ENCODE assay signal across 1 cellular context in the genomic region with DNA sequence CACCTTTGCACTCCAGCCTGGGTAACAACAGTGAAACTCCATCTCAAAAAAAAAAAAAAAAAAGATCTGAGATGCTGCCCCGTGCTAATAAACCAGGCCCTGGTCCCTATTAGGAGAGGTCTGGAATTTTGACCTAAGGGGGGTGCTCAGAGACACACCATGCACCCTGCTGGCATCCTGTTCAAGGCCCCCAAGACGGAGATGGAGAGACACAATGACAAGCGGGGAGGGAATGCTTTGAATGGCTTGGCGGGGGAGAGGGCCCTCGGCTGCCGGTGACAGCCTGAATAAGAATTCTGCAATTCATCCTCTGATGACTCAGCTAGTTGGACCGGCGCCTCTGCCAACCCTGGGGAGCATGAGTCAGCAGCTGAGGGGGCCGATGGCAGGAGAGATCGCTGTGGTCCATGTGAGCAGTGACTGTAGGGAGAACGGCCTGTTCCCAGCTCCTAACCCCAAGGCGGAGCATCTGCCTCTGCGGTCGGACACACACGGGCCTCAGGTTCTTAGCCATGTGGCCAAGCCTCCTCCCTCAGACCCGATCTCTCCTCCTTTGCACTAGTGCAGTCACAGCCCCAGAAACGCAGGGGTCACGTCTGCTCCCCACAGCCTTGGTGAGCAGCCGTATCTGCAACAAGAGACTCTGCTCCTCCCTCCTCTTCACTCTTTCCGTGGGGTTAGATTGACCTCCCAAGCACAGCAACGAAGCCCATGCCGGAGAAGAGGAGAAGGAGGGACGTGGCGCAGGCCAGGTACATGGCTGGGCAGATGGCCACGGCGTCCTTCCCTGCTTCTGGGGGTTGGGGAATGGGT.
TF ChIP-seq lines count a peak whose summit lies in the region.

No MANE protein-coding gene starts in this region.

TF ChIP-seq in WTC11, 78 proteins besides CTCF, POLR2A, EP300 and RAD21 (continued from another document and continues in another):
- TF ChIP-seq, protein P1, sequence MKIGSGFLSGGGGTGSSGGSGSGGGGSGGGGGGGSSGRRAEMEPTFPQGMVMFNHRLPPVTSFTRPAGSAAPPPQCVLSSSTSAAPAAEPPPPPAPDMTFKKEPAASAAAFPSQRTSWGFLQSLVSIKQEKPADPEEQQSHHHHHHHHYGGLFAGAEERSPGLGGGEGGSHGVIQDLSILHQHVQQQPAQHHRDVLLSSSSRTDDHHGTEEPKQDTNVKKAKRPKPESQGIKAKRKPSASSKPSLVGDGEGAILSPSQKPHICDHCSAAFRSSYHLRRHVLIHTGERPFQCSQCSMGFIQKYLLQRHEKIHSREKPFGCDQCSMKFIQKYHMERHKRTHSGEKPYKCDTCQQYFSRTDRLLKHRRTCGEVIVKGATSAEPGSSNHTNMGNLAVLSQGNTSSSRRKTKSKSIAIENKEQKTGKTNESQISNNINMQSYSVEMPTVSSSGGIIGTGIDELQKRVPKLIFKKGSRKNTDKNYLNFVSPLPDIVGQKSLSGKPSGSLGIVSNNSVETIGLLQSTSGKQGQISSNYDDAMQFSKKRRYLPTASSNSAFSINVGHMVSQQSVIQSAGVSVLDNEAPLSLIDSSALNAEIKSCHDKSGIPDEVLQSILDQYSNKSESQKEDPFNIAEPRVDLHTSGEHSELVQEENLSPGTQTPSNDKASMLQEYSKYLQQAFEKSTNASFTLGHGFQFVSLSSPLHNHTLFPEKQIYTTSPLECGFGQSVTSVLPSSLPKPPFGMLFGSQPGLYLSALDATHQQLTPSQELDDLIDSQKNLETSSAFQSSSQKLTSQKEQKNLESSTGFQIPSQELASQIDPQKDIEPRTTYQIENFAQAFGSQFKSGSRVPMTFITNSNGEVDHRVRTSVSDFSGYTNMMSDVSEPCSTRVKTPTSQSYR (CRISPR knock-in tag; IDR thresholded peaks at IDR 0.05): no peak
- TF ChIP-seq, protein P2, sequence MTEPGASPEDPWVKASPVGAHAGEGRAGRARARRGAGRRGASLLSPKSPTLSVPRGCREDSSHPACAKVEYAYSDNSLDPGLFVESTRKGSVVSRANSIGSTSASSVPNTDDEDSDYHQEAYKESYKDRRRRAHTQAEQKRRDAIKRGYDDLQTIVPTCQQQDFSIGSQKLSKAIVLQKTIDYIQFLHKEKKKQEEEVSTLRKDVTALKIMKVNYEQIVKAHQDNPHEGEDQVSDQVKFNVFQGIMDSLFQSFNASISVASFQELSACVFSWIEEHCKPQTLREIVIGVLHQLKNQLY (CRISPR knock-in tag; IDR thresholded peaks at IDR 0.05): no peak
- TF ChIP-seq ZNF671 (CRISPR knock-in tag; IDR thresholded peaks at IDR 0.05) (no peak), FOXK1 (CRISPR knock-in tag; IDR thresholded peaks at IDR 0.05) (no peak), GABPB1 (CRISPR knock-in tag; IDR thresholded peaks at IDR 0.05) (no peak), TP53 (CRISPR knock-in tag; IDR thresholded peaks at IDR 0.05) (no peak), NR2C2 (CRISPR knock-in tag; IDR thresholded peaks at IDR 0.05) (no peak), IRF2 (CRISPR knock-in tag; IDR thresholded peaks at IDR 0.05; ENCODE audit: borderline replicate concordance, low read depth) (no peak), ELF4 (CRISPR knock-in tag; IDR thresholded peaks at IDR 0.05; ENCODE audit: low read depth) (no peak), NFE2L1 (CRISPR knock-in tag; IDR thresholded peaks at IDR 0.05) (peak; percentile 99), SP1 (CRISPR knock-in tag; conservative IDR thresholded peaks at IDR 0.05) (no peak), NR3C1 (CRISPR knock-in tag; conservative IDR thresholded peaks at IDR 0.05; ENCODE audit: low read depth) (no peak), NFYB (CRISPR knock-in tag; conservative IDR thresholded peaks at IDR 0.05; ENCODE audit: low read depth) (no peak), SMAD3 (CRISPR knock-in tag; IDR thresholded peaks at IDR 0.05; ENCODE audit: borderline replicate concordance) (no peak), ZNF396 (CRISPR knock-in tag; IDR thresholded peaks at IDR 0.05; ENCODE audit: borderline replicate concordance) (no peak), JAZF1 (CRISPR knock-in tag; IDR thresholded peaks at IDR 0.05) (no peak), ETV6 (CRISPR knock-in tag; IDR thresholded peaks at IDR 0.05) (peak; percentile 55; the same call in 1 of the 2 replicates), TCF7 (CRISPR knock-in tag; IDR thresholded peaks at IDR 0.05; ENCODE audit: low read depth) (no peak), FOXP1 (CRISPR knock-in tag; IDR thresholded peaks at IDR 0.05; ENCODE audit: borderline replicate concordance) (peak; percentile 58; the same call in 1 of the 2 replicates), CREB1 (CRISPR knock-in tag; IDR thresholded peaks at IDR 0.05) (no peak), ZNF317 (CRISPR knock-in tag; IDR thresholded peaks at IDR 0.05; ENCODE audit: borderline replicate concordance, low read depth) (no peak), TEAD1 (CRISPR knock-in tag; IDR thresholded peaks at IDR 0.05) (peak; percentile 81; the same call in 1 of the 2 replicates), PRRX2 (CRISPR knock-in tag; IDR thresholded peaks at IDR 0.05) (no peak), ZNF138 (CRISPR knock-in tag; conservative IDR thresholded peaks at IDR 0.05) (no peak), JUN (CRISPR knock-in tag; IDR thresholded peaks at IDR 0.05) (peak; percentile 79; the same call in 1 of the 2 replicates), ATF1 (CRISPR knock-in tag; IDR thresholded peaks at IDR 0.05) (no peak), ESRRA (CRISPR knock-in tag; IDR thresholded peaks at IDR 0.05; ENCODE audit: borderline replicate concordance) (no peak), ZNF232 (CRISPR knock-in tag; IDR thresholded peaks at IDR 0.05) (no peak), HMGA2 (CRISPR knock-in tag; IDR thresholded peaks at IDR 0.05) (no peak), TEAD4 (CRISPR knock-in tag; IDR thresholded peaks at IDR 0.05) (no peak)
- TF ChIP-seq, protein P3, sequence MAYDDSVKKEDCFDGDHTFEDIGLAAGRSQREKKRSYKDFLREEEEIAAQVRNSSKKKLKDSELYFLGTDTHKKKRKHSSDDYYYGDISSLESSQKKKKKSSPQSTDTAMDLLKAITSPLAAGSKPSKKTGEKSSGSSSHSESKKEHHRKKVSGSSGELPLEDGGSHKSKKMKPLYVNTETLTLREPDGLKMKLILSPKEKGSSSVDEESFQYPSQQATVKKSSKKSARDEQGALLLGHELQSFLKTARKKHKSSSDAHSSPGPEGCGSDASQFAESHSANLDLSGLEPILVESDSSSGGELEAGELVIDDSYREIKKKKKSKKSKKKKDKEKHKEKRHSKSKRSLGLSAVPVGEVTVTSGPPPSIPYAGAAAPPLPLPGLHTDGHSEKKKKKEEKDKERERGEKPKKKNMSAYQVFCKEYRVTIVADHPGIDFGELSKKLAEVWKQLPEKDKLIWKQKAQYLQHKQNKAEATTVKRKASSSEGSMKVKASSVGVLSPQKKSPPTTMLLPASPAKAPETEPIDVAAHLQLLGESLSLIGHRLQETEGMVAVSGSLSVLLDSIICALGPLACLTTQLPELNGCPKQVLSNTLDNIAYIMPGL (CRISPR knock-in tag; IDR thresholded peaks at IDR 0.05): no peak
- TF ChIP-seq, protein P4, sequence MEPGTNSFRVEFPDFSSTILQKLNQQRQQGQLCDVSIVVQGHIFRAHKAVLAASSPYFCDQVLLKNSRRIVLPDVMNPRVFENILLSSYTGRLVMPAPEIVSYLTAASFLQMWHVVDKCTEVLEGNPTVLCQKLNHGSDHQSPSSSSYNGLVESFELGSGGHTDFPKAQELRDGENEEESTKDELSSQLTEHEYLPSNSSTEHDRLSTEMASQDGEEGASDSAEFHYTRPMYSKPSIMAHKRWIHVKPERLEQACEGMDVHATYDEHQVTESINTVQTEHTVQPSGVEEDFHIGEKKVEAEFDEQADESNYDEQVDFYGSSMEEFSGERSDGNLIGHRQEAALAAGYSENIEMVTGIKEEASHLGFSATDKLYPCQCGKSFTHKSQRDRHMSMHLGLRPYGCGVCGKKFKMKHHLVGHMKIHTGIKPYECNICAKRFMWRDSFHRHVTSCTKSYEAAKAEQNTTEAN (CRISPR knock-in tag; IDR thresholded peaks at IDR 0.05): no peak
- TF ChIP-seq, protein P5, sequence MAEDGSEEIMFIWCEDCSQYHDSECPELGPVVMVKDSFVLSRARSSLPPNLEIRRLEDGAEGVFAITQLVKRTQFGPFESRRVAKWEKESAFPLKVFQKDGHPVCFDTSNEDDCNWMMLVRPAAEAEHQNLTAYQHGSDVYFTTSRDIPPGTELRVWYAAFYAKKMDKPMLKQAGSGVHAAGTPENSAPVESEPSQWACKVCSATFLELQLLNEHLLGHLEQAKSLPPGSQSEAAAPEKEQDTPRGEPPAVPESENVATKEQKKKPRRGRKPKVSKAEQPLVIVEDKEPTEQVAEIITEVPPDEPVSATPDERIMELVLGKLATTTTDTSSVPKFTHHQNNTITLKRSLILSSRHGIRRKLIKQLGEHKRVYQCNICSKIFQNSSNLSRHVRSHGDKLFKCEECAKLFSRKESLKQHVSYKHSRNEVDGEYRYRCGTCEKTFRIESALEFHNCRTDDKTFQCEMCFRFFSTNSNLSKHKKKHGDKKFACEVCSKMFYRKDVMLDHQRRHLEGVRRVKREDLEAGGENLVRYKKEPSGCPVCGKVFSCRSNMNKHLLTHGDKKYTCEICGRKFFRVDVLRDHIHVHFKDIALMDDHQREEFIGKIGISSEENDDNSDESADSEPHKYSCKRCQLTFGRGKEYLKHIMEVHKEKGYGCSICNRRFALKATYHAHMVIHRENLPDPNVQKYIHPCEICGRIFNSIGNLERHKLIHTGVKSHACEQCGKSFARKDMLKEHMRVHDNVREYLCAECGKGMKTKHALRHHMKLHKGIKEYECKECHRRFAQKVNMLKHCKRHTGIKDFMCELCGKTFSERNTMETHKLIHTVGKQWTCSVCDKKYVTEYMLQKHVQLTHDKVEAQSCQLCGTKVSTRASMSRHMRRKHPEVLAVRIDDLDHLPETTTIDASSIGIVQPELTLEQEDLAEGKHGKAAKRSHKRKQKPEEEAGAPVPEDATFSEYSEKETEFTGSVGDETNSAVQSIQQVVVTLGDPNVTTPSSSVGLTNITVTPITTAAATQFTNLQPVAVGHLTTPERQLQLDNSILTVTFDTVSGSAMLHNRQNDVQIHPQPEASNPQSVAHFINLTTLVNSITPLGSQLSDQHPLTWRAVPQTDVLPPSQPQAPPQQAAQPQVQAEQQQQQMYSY (CRISPR knock-in tag; IDR thresholded peaks at IDR 0.05): no peak
- TF ChIP-seq, protein P6, sequence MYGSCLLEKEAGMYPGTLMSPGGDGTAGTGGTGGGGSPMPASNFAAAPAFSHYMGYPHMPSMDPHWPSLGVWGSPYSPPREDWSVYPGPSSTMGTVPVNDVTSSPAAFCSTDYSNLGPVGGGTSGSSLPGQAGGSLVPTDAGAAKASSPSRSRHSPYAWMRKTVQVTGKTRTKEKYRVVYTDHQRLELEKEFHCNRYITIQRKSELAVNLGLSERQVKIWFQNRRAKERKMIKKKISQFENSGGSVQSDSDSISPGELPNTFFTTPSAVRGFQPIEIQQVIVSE (CRISPR knock-in tag; IDR thresholded peaks at IDR 0.05; ENCODE audit: borderline replicate concordance): no peak
- TF ChIP-seq, protein P7, sequence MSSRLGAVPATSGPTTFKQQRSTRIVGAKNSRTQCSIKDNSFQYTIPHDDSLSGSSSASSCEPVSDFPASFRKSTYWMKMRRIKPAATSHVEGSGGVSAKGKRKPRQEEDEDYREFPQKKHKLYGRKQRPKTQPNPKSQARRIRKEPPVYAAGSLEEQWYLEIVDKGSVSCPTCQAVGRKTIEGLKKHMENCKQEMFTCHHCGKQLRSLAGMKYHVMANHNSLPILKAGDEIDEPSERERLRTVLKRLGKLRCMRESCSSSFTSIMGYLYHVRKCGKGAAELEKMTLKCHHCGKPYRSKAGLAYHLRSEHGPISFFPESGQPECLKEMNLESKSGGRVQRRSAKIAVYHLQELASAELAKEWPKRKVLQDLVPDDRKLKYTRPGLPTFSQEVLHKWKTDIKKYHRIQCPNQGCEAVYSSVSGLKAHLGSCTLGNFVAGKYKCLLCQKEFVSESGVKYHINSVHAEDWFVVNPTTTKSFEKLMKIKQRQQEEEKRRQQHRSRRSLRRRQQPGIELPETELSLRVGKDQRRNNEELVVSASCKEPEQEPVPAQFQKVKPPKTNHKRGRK (CRISPR knock-in tag; IDR thresholded peaks at IDR 0.05; ENCODE audit: borderline replicate concordance): no peak
- TF ChIP-seq, protein P8, sequence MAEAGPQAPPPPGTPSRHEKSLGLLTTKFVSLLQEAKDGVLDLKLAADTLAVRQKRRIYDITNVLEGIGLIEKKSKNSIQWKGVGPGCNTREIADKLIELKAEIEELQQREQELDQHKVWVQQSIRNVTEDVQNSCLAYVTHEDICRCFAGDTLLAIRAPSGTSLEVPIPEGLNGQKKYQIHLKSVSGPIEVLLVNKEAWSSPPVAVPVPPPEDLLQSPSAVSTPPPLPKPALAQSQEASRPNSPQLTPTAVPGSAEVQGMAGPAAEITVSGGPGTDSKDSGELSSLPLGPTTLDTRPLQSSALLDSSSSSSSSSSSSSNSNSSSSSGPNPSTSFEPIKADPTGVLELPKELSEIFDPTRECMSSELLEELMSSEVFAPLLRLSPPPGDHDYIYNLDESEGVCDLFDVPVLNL (CRISPR knock-in tag; IDR thresholded peaks at IDR 0.05; ENCODE audit: borderline replicate concordance, low read depth): no peak
- TF ChIP-seq, protein P9, sequence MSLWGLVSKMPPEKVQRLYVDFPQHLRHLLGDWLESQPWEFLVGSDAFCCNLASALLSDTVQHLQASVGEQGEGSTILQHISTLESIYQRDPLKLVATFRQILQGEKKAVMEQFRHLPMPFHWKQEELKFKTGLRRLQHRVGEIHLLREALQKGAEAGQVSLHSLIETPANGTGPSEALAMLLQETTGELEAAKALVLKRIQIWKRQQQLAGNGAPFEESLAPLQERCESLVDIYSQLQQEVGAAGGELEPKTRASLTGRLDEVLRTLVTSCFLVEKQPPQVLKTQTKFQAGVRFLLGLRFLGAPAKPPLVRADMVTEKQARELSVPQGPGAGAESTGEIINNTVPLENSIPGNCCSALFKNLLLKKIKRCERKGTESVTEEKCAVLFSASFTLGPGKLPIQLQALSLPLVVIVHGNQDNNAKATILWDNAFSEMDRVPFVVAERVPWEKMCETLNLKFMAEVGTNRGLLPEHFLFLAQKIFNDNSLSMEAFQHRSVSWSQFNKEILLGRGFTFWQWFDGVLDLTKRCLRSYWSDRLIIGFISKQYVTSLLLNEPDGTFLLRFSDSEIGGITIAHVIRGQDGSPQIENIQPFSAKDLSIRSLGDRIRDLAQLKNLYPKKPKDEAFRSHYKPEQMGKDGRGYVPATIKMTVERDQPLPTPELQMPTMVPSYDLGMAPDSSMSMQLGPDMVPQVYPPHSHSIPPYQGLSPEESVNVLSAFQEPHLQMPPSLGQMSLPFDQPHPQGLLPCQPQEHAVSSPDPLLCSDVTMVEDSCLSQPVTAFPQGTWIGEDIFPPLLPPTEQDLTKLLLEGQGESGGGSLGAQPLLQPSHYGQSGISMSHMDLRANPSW (CRISPR knock-in tag; conservative IDR thresholded peaks at IDR 0.05; ENCODE audit: low read depth): no peak
- TF ChIP-seq, protein P10, sequence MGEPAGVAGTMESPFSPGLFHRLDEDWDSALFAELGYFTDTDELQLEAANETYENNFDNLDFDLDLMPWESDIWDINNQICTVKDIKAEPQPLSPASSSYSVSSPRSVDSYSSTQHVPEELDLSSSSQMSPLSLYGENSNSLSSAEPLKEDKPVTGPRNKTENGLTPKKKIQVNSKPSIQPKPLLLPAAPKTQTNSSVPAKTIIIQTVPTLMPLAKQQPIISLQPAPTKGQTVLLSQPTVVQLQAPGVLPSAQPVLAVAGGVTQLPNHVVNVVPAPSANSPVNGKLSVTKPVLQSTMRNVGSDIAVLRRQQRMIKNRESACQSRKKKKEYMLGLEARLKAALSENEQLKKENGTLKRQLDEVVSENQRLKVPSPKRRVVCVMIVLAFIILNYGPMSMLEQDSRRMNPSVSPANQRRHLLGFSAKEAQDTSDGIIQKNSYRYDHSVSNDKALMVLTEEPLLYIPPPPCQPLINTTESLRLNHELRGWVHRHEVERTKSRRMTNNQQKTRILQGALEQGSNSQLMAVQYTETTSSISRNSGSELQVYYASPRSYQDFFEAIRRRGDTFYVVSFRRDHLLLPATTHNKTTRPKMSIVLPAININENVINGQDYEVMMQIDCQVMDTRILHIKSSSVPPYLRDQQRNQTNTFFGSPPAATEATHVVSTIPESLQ (CRISPR knock-in tag; IDR thresholded peaks at IDR 0.05): no peak
- TF ChIP-seq, protein P11, sequence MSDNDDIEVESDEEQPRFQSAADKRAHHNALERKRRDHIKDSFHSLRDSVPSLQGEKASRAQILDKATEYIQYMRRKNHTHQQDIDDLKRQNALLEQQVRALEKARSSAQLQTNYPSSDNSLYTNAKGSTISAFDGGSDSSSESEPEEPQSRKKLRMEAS (CRISPR knock-in tag; IDR thresholded peaks at IDR 0.05): peak; percentile 72
